8 cellular contexts compared by ENCODE assay signal in the genomic region with DNA sequence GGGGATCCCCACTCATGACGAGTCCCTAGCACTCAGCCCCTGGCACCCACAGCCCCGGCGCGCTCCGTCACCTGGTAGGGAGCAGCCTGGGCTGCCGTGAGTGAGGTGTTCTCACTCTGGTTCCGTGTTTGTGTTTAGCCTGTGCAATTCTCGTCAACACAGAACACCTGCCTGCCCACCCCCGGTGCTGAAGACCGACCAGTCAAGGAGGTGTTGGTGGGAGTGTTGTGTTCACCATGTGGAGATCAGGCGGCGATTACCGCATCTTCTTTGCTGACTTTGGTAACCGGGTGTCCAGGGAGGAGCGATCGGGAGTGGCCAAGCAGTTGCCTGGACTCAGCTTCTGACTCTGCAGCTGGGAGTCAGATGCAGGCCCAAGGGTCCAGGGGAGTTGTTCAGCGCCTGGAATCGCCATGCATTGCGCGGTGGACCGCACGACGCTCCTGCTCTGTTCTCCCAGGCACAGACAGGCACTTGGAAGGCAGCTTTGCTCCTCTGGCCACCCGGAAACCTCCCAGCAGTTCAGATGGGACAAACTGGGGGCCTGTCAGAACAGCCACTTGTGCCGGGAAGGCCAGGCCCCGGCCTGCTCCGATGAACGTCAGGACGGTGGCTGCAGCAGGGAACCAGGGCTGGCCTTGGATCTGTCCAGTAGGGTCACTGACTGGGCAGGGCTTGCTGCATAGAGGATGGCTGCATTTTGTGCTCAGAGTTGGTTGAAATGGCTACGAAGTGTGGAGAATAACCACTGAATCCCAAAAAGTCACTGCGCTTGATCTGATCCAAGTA. TPM values are rescaled to one million over a fixed set of nuclear protein-coding genes. Genes with fewer than 3 reads are reported as not detected.
DNase-seq lines count a peak whose midpoint lies in the region; ATAC-seq lines count a peak whose summit lies in the region.

No MANE protein-coding gene starts in this region.

- no peak for DNase-seq in activated CD4-positive, alpha-beta T cell treated with anti-CD3 and anti-CD28 coated beads, Interleukin-2, amount 10 ng/mL, durations not matched to agents 24 days and 14 days
- DNase-seq in activated CD4-positive, alpha-beta T cell treated with anti-CD3 and anti-CD28 coated beads, Interleukin-2, amount 50 U/mL, for 4 hours, result no peak
- DNase-seq in left cardiac atrium (peak; percentile 20), occipital lobe (lab: John Stamatoyannopoulos, UW) (no peak), ureter (ENCODE audit: low spot score) (no peak)

- H3K9me3 Mint-ChIP-seq in activated CD4-positive, alpha-beta T cell treated with anti-CD3 and anti-CD28 coated beads, Interleukin-2, amount 10 ng/mL, durations not matched to agents 24 days and 14 days, result no peaks in the 10 kb centered on the region
- H3K9me3 Mint-ChIP-seq in T-helper 1 cell treated with Interleukin-12 subunit alpha and Interleukin-12 subunit beta and Interleukin-4 antibody, amounts not matched to agents 30 μg/mL and 1 μg/mL, for 36 hours, result no peaks in the 10 kb centered on the region
- H3K9me3 Mint-ChIP-seq in stimulated activated memory B cell treated with anti-CD40 and anti-IgM and Interleukin-4, amounts not matched to agents 10 μg/mL and 1 μg/mL and 100 μg/mL, for 72 hours, result no peaks in the 10 kb centered on the region

- H3K27me3 Mint-ChIP-seq in activated CD4-positive, alpha-beta T cell treated with anti-CD3 and anti-CD28 coated beads, Interleukin-2, amount 10 ng/mL, durations not matched to agents 24 days and 14 days, result peaks cover 8% of the 10 kb centered on the region
- peaks cover 7% of the 10 kb centered on the region for H3K27me3 Mint-ChIP-seq in T-helper 1 cell treated with Interleukin-12 subunit alpha and Interleukin-12 subunit beta and Interleukin-4 antibody, amounts not matched to agents 30 μg/mL and 1 μg/mL, for 36 hours (ENCODE audit: low read depth)
- H3K27me3 Mint-ChIP-seq in stimulated activated memory B cell treated with anti-CD40 and anti-IgM and Interleukin-4, amounts not matched to agents 10 μg/mL and 1 μg/mL and 100 μg/mL, for 72 hours, result peaks cover 27% of the 10 kb centered on the region

- ATAC-seq in left cardiac atrium (no peak), HG03378 (IDR thresholded peaks at IDR 0.05; ENCODE audit: unreplicated experiment) (no peak)
- no peak for ATAC-seq in stimulated activated memory B cell treated with anti-CD40 and anti-IgM and Interleukin-4, amounts not matched to agents 10 μg/mL and 1 μg/mL and 100 μg/mL, for 72 hours

- H3K4me1 Mint-ChIP-seq in activated CD4-positive, alpha-beta T cell treated with anti-CD3 and anti-CD28 coated beads, Interleukin-2, amount 10 ng/mL, durations not matched to agents 24 days and 14 days, result peaks cover 17% of the 10 kb centered on the region
- H3K4me1 Mint-ChIP-seq in T-helper 1 cell treated with Interleukin-12 subunit alpha and Interleukin-12 subunit beta and Interleukin-4 antibody, amounts not matched to agents 30 μg/mL and 1 μg/mL, for 36 hours (ENCODE audit: low read depth), result peaks cover 15% of the 10 kb centered on the region
- peaks cover 53% of the 10 kb centered on the region for H3K4me1 Mint-ChIP-seq in stimulated activated memory B cell treated with anti-CD40 and anti-IgM and Interleukin-4, amounts not matched to agents 10 μg/mL and 1 μg/mL and 100 μg/mL, for 72 hours

- intact Hi-C loops in activated CD4-positive, alpha-beta T cell treated with anti-CD3 and anti-CD28 coated beads, Interleukin-2, amount 10 ng/mL, durations not matched to agents 24 days and 14 days (cut with micrococcal nuclease), result no loop called here
- intact Hi-C loops in left cardiac atrium (cut with DNase I), result no loop called here

- peaks cover 25% of the 10 kb centered on the region for H3K36me3 Mint-ChIP-seq in activated CD4-positive, alpha-beta T cell treated with anti-CD3 and anti-CD28 coated beads, Interleukin-2, amount 10 ng/mL, durations not matched to agents 24 days and 14 days (ENCODE audit: low read depth)
- peaks cover 12% of the 10 kb centered on the region for H3K36me3 Mint-ChIP-seq in T-helper 1 cell treated with Interleukin-12 subunit alpha and Interleukin-12 subunit beta and Interleukin-4 antibody, amounts not matched to agents 30 μg/mL and 1 μg/mL, for 36 hours (ENCODE audit: low read depth)
- H3K36me3 Mint-ChIP-seq in stimulated activated memory B cell treated with anti-CD40 and anti-IgM and Interleukin-4, amounts not matched to agents 10 μg/mL and 1 μg/mL and 100 μg/mL, for 72 hours, result peaks cover 70% of the 10 kb centered on the region

- peak overlapping the region; percentile 85 for H3K27ac Mint-ChIP-seq in activated CD4-positive, alpha-beta T cell treated with anti-CD3 and anti-CD28 coated beads, Interleukin-2, amount 10 ng/mL, durations not matched to agents 24 days and 14 days
- peak overlapping the region; percentile 49 for H3K27ac Mint-ChIP-seq in T-helper 1 cell treated with Interleukin-12 subunit alpha and Interleukin-12 subunit beta and Interleukin-4 antibody, amounts not matched to agents 30 μg/mL and 1 μg/mL, for 36 hours
- peak overlapping the region; percentile 69 for H3K27ac Mint-ChIP-seq in stimulated activated memory B cell treated with anti-CD40 and anti-IgM and Interleukin-4, amounts not matched to agents 10 μg/mL and 1 μg/mL and 100 μg/mL, for 72 hours

- H3K4me3 Mint-ChIP-seq in activated CD4-positive, alpha-beta T cell treated with anti-CD3 and anti-CD28 coated beads, Interleukin-2, amount 10 ng/mL, durations not matched to agents 24 days and 14 days, result peak overlapping the region; percentile 90
- peak overlapping the region; percentile 76 for H3K4me3 Mint-ChIP-seq in T-helper 1 cell treated with Interleukin-12 subunit alpha and Interleukin-12 subunit beta and Interleukin-4 antibody, amounts not matched to agents 30 μg/mL and 1 μg/mL, for 36 hours
- H3K4me3 Mint-ChIP-seq in stimulated activated memory B cell treated with anti-CD40 and anti-IgM and Interleukin-4, amounts not matched to agents 10 μg/mL and 1 μg/mL and 100 μg/mL, for 72 hours, result peak overlapping the region; percentile 83

RNA-seq across cellular contexts. Expression of a gene that starts 28.2 kb away (rescaled TPM):
- 64.5 and 67.2 TPM in 2 replicates for total RNA-seq in activated CD4-positive, alpha-beta T cell treated with anti-CD3 and anti-CD28 coated beads, Interleukin-2, amount 10 ng/mL, durations not matched to agents 24 days and 14 days
- total RNA-seq in left cardiac atrium, result 10 to 100 TPM; 41.4 to 42.3 TPM
- total RNA-seq in occipital lobe, result 21.5 TPM
- 63.3 TPM for total RNA-seq in ureter

RNA-seq across cellular contexts. Expression of a gene that starts 53.1 kb away (rescaled TPM):
- total RNA-seq in activated CD4-positive, alpha-beta T cell treated with anti-CD3 and anti-CD28 coated beads, Interleukin-2, amount 10 ng/mL, durations not matched to agents 24 days and 14 days, result 3.0 and 3.3 TPM in 2 replicates
- total RNA-seq in left cardiac atrium (under 1 TPM; 0.77 to 0.99 TPM), occipital lobe (1.4 TPM), ureter (1.1 TPM)
